10 cellular contexts compared by ENCODE assay signal in the genomic region with DNA sequence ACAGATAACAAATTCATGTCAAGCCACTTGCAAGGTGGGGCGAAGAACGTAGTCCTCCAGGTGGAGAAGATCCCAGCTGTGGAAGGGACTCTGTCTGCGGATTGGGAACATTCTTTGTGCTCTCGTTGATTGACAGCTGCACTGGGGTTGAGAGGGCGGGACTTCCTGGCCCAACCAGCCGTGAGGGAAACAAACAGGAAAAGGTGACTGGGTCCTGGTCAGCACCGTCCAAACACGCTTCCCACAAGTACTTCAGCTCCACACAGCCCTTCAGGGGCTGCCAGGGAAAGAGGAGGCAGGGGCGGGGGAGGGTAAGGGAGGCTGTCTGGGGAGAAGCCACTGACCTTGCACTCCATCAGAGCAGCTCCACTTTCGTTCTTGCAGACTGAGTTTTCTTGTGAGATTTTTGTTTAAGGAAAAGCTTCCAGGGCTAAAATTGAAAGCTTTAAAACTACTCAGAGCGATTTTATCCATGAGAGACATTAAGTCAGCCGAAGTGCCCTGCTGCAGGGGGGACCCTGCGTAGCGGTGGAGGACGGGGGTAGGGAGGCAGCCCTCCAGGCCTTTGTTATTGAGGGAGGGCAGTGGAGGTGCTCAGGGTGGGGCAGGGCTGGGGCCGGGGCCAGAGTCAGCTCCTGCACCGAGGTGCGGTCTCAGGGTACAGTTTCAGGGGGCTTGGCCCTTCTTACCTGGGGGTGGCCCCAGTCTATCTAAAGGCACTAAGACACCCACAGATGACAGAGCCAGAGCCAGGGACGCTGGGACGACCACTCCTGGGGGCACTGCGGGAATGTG. TPM values are rescaled to one million over a fixed set of nuclear protein-coding genes. Genes with fewer than 3 reads are reported as not detected.
DNase-seq lines count a peak whose midpoint lies in the region; ATAC-seq lines count a peak whose summit lies in the region.
"Had no signal": no experiment of that assay in that cellular context is flagged by ENCODE, and none has a peak within 500 bp of the region (broad histone marks: within the 10 kb centered on the region; RNA-seq: fewer than 3 reads in every experiment).

No MANE protein-coding gene starts in this region.

- peak overlapping the region; percentile 15 to 21 for H3K4me3 ChIP-seq in mucosa of rectum (ENCODE audit: low read length in 2 of 2)

- H3K27ac ChIP-seq in mucosa of rectum (ENCODE audit: low read depth in 2 of 2, low read length in 2 of 2): no peak overlapping the region

- H3K9ac ChIP-seq in mucosa of rectum (ENCODE audit: low read depth in 1 of 2, low read length in 2 of 2): no peak overlapping the region

- H3K36me3 ChIP-seq in mucosa of rectum (ENCODE audit: control insufficient read depth in 2 of 2, insufficient read depth in 2 of 2, low read length in 2 of 2): no peaks in the 10 kb centered on the region

- no peak for ATAC-seq in GM19035 (IDR thresholded peaks at IDR 0.05; ENCODE audit: unreplicated experiment)
- ATAC-seq in GM21529 (IDR thresholded peaks at IDR 0.05; ENCODE audit: unreplicated experiment): no peak

- DNase-seq in DMS53 (lab: John Stamatoyannopoulos, UW) (peak; percentile 88), NCI-H226 (peak; percentile 25), dermis blood vessel endothelial cell (peak; percentile 69), activated T-cell treated with anti-CD3 and anti-CD28 coated beads for 4 hours (no peak), SIG-M5 treated with dmso at 0.1 percent for 504 hours (lab: John Stamatoyannopoulos, UW; ENCODE audit: unreplicated experiment) (no peak)
- DNase-seq: DND-41, SW 1271 had no signal

- no peaks in the 10 kb centered on the region for H3K9me3 ChIP-seq in mucosa of rectum (ENCODE audit: control insufficient read depth in 2 of 2, low read length in 2 of 2)

- no peaks in the 10 kb centered on the region for H3K4me1 ChIP-seq in mucosa of rectum (ENCODE audit: control insufficient read depth in 2 of 2, insufficient read depth in 2 of 2, low read length in 2 of 2)

- H3K27me3 ChIP-seq in mucosa of rectum (ENCODE audit: control insufficient read depth in 2 of 2, insufficient read depth in 2 of 2, low read length in 2 of 2): no peaks in the 10 kb centered on the region

RNA-seq across cellular contexts. Expression of a gene that starts 21.6 kb away (rescaled TPM):
- total RNA-seq in dermis blood vessel endothelial cell: 0.19 and 0.34 TPM in 2 replicates

Comparison
In these comparisons a context has a peak if more than half of its experiments do, and no peak if none do; other contexts are left out.
1. DNase-seq: peak in DMS53 (single experiment), NCI-H226 (single experiment) and dermis blood vessel endothelial cell (single experiment); none in activated T-cell treated with anti-CD3 and anti-CD28 coated beads for 4 hours (single experiment) and SIG-M5 treated with dmso at 0.1 percent for 504 hours (single experiment).